In the genomic region with DNA sequence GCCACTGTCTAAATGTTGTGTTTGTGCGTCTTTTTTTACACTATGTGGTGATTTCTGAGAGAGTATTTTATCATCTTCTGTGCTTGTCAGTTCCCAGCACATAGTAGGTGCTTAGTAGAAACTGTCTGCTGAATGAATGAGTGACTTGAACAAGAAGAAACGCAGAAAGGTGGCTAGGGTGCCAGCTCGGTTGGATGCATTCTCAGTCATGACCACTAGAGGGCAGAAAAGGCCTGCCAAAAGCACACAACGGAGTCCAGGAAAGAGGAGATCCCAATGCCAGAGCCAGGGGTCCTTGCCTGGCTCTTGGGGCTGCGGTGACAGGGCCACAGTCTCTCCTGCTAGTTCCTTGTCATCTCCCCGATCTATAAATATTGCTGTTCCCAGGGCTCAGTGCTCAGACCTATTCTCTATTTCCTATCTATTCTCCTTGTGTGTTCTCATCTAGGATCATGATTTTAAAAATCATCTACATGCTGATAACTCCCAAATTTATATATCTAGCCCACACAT, we compare ENCODE assay signal across 8 cellular contexts. TPM values are rescaled to one million over a fixed set of nuclear protein-coding genes. Genes with fewer than 3 reads are reported as not detected.
DNase-seq lines count a peak whose midpoint lies in the region; ATAC-seq, FAIRE-seq and TF ChIP-seq lines count a peak whose summit lies in the region.

No MANE protein-coding gene starts in this region.

- FAIRE-seq in HTR-8/SVneo (lab: Jason Lieb, UNC) = no peak

- peak; percentile 64 for ATAC-seq in CD8-positive, alpha-beta T cell
- peak in 1 of 2 donors; percentile 50 for ATAC-seq in activated T-cell treated with anti-CD3 and anti-CD28 coated beads, Interleukin-2, amount 50 U/mL, for 4 hours
- no peak for ATAC-seq in GM21360 (IDR thresholded peaks at IDR 0.05; ENCODE audit: unreplicated experiment)

- no peaks in the 10 kb centered on the region for H3K9me3 ChIP-seq in CD8-positive, alpha-beta T cell (ENCODE audit: low read length)
- no peaks in the 10 kb centered on the region for H3K9me3 ChIP-seq in PC-9 (ENCODE audit: insufficient read depth, low read depth)

- H3F3A ChIP-seq in PC-9 (ENCODE audit: insufficient read depth, low read depth) = no peaks in the 10 kb centered on the region

- no peak overlapping the region for H3K27ac ChIP-seq in CD8-positive, alpha-beta T cell (ENCODE audit: low read depth, low read length)
- no peak overlapping the region for H3K27ac ChIP-seq in PC-9

- intact Hi-C loops in CD8-positive, alpha-beta T cell (cut with DNase I, micrococcal nuclease) = loop anchor here in 1 of 2 experiments (1.0 to 5.0 kb wide), 5 partner anchors 218 to 1327 kb away; a partner anchor contains a TSS
- intact Hi-C loops in PC-9 (cut with micrococcal nuclease; ENCODE audit: unreplicated experiment) = loop anchor here (2.0 to 5.0 kb wide), 2 partner anchors 577 to 698 kb away; a partner anchor contains a TSS

- no peaks in the 10 kb centered on the region for H3K9me2 ChIP-seq in PC-9 (ENCODE audit: insufficient read depth)

- no peak overlapping the region for H3K4me3 Mint-ChIP-seq in CD8-positive, alpha-beta T cell
- no peak overlapping the region for H3K4me3 Mint-ChIP-seq in activated T-cell treated with anti-CD3 and anti-CD28 coated beads, Interleukin-2, amount 50 U/mL, for 4 hours

- POLR2A ChIA-PET in CD8-positive, alpha-beta T cell (lab: Charles Lee) = no interaction called here
- POLR2A ChIA-PET in PC-9 (lab: Charles Lee; ENCODE audit: unreplicated experiment) = no interaction called here

- DNase-seq in CD8-positive, alpha-beta T cell = peak; percentile 26 to 79 (median 54)
- DNase-seq in HTR-8/SVneo (ENCODE audit: insufficient read length, low spot score) = peak; percentile 76
- DNase-seq in PC-9 = peak; percentile 46 to 47
- peak; percentile 61 for DNase-seq in activated T-cell treated with anti-CD3 and anti-CD28 coated beads, Interleukin-2, amount 50 U/mL, for 4 hours
- DNase-seq in fibroblast of mammary gland (ENCODE audit: low read depth) = peak; percentile 60
- peak in 48 of 56 donors; percentile 2 to 81 (median 35) for DNase-seq in nucleus accumbens (lab: John Stamatoyannopoulos, UW)
- DNase-seq in superior temporal gyrus (ENCODE audit: extremely low spot score) = peak; percentile 88

- CTCF ChIA-PET in CD8-positive, alpha-beta T cell (lab: Charles Lee) = interaction anchor here (0.7 to 3.8 kb wide), 16 partner anchors 8 to 710 kb away, joined by 3 to 44 read pairs (median 4); a partner anchor contains a TSS
- CTCF ChIA-PET in PC-9 (lab: Charles Lee) = no interaction called here

- no peaks in the 10 kb centered on the region for H3K9me3 Mint-ChIP-seq in CD8-positive, alpha-beta T cell
- no peaks in the 10 kb centered on the region for H3K9me3 Mint-ChIP-seq in activated T-cell treated with anti-CD3 and anti-CD28 coated beads, Interleukin-2, amount 50 U/mL, for 4 hours

- no peak overlapping the region for H3K4me3 ChIP-seq in CD8-positive, alpha-beta T cell (ENCODE audit: low read depth, low read length)
- no peak overlapping the region for H3K4me3 ChIP-seq in PC-9
- no peak overlapping the region for H3K4me3 ChIP-seq in fibroblast of mammary gland (ENCODE audit: control insufficient read depth, low read depth, low read length)

- H3K4me2 ChIP-seq in PC-9 = no peak overlapping the region

- no peaks in the 10 kb centered on the region for H3K79me2 ChIP-seq in PC-9 (ENCODE audit: low read depth)

- peaks cover 40% of the 10 kb centered on the region for H3K27me3 Mint-ChIP-seq in CD8-positive, alpha-beta T cell (ENCODE audit: low read depth)
- H3K27me3 Mint-ChIP-seq in activated T-cell treated with anti-CD3 and anti-CD28 coated beads, Interleukin-2, amount 50 U/mL, for 4 hours (ENCODE audit: low read depth) = peaks cover 48% of the 10 kb centered on the region

- peaks cover 4% of the 10 kb centered on the region for H3K27me3 ChIP-seq in CD8-positive, alpha-beta T cell (ENCODE audit: insufficient read depth, low read length)
- H3K27me3 ChIP-seq in PC-9 (ENCODE audit: insufficient read depth, low read depth) = peaks cover 36% of the 10 kb centered on the region

- no peaks in the 10 kb centered on the region for H3K4me1 Mint-ChIP-seq in CD8-positive, alpha-beta T cell (ENCODE audit: low read depth)
- H3K4me1 Mint-ChIP-seq in activated T-cell treated with anti-CD3 and anti-CD28 coated beads, Interleukin-2, amount 50 U/mL, for 4 hours (ENCODE audit: low read depth) = no peaks in the 10 kb centered on the region

- no peaks in the 10 kb centered on the region for H3K36me3 Mint-ChIP-seq in CD8-positive, alpha-beta T cell
- H3K36me3 Mint-ChIP-seq in activated T-cell treated with anti-CD3 and anti-CD28 coated beads, Interleukin-2, amount 50 U/mL, for 4 hours (ENCODE audit: insufficient read depth) = no peaks in the 10 kb centered on the region

- peak; percentile 96 for TF ChIP-seq CTCF in CD8-positive, alpha-beta T cell (IDR thresholded peaks at IDR 0.05)
- TF ChIP-seq CTCF in PC-9 (conservative IDR thresholded peaks at IDR 0.05) (peak; percentile 92), fibroblast of mammary gland (conservative IDR thresholded peaks at IDR 0.05; ENCODE audit: control insufficient read depth, insufficient read depth, low read depth, low read length) (peak; percentile 95)

- H3K27ac Mint-ChIP-seq in CD8-positive, alpha-beta T cell = no peak overlapping the region

- no peaks in the 10 kb centered on the region for H3K4me1 ChIP-seq in CD8-positive, alpha-beta T cell (ENCODE audit: insufficient read depth, low read length)
- H3K4me1 ChIP-seq in PC-9 (replicated peaks; ENCODE audit: insufficient read depth) = no peaks in the 10 kb centered on the region

- no peak overlapping the region for H2AFZ ChIP-seq in PC-9

- BruUV-seq in PC-9 (replicated peaks; lab: Mats Ljungman, UMichigan) = no TSS peak

- no peaks in the 10 kb centered on the region for H4K20me1 ChIP-seq in PC-9 (ENCODE audit: insufficient read depth)

- no peaks in the 10 kb centered on the region for H3K36me3 ChIP-seq in CD8-positive, alpha-beta T cell (ENCODE audit: insufficient read depth, low read length)
- no peaks in the 10 kb centered on the region for H3K36me3 ChIP-seq in PC-9 (ENCODE audit: low read depth)

RNA-seq across cellular contexts. Expression of a gene that starts 57.3 kb away (rescaled TPM):
- not detected for total RNA-seq in CD8-positive, alpha-beta T cell
- not detected in 2 replicates for total RNA-seq in PC-9 (2021)
- total RNA-seq in activated T-cell treated with anti-CD3 and anti-CD28 coated beads, Interleukin-2, amount 50 U/mL, for 4 hours = 10 to 100 TPM in 1 of 3 donors, 1 to 10 TPM in 2; 1.4 to 17.7 (median 3.6) TPM

Comparison
In these comparisons a context has a peak if more than half of its experiments do, and no peak if none do; other contexts are left out.
1. DNase-seq: peak in every context shown above with its lines; median percentile 88 in superior temporal gyrus; 76 in HTR-8/SVneo; 61 in activated T-cell treated with anti-CD3 and anti-CD28 coated beads, Interleukin-2, amount 50 U/mL, for 4 hours; 60 in fibroblast of mammary gland; 54 in CD8-positive, alpha-beta T cell; 46 in PC-9; 35 in nucleus accumbens.